Comparison of ENCODE assay signal across 10 cellular contexts in genomic region chr2:53740170-53740569, GRCh38. TPM values are rescaled to one million over a fixed set of nuclear protein-coding genes. Genes with fewer than 3 reads are reported as not detected.
DNase-seq lines count a peak whose midpoint lies in the region; ATAC-seq, FAIRE-seq and TF ChIP-seq lines count a peak whose summit lies in the region.
"Had no signal": no experiment of that assay in that cellular context is flagged by ENCODE, and none has a peak within 500 bp of the region (broad histone marks: within the 10 kb centered on the region; RNA-seq: fewer than 3 reads in every experiment).

No MANE protein-coding gene starts in this region.

- H3K4me1 ChIP-seq in heart left ventricle = peaks cover 0 to 17% (median 0%) of the 10 kb centered on the region in 12 donors

- ATAC-seq in heart left ventricle (no peak), left ventricle myocardium superior (no peak), GM19328 (IDR thresholded peaks at IDR 0.05; ENCODE audit: unreplicated experiment) (no peak)

- peak in 9 of 12 donors; percentile 22 to 49 (median 38) for TF ChIP-seq CTCF in heart left ventricle (IDR thresholded peaks at IDR 0.05)

- no peaks in the 10 kb centered on the region for H3K9me3 Mint-ChIP-seq in activated T-cell treated with anti-CD3 and anti-CD28 coated beads, Interleukin-2, amount 50 U/mL, for 24 hours

- H3K4me3 ChIP-seq in heart left ventricle = no peak overlapping the region
- H3K4me3 ChIP-seq: SJSA1 had no signal

- no peak overlapping the region for H3K4me3 Mint-ChIP-seq in activated T-cell treated with anti-CD3 and anti-CD28 coated beads, Interleukin-2, amount 50 U/mL, for 24 hours

- H3K27ac ChIP-seq in heart left ventricle = no peak overlapping the region
- H3K27ac ChIP-seq: SJSA1 had no signal

- intact Hi-C loops in heart left ventricle (cut with DNase I) = no loop called here
- intact Hi-C loops in left ventricle myocardium superior (cut with micrococcal nuclease) = no loop called here

- H3K36me3 Mint-ChIP-seq in activated T-cell treated with anti-CD3 and anti-CD28 coated beads, Interleukin-2, amount 50 U/mL, for 24 hours (ENCODE audit: low read depth) = peaks cover 39% of the 10 kb centered on the region

- no peak overlapping the region for H3K27ac Mint-ChIP-seq in activated T-cell treated with anti-CD3 and anti-CD28 coated beads, Interleukin-2, amount 50 U/mL, for 24 hours

- peaks cover 11% of the 10 kb centered on the region for H3K4me1 Mint-ChIP-seq in activated T-cell treated with anti-CD3 and anti-CD28 coated beads, Interleukin-2, amount 50 U/mL, for 24 hours (ENCODE audit: low read depth)

- H3K9me3 ChIP-seq in heart left ventricle = no peaks in the 10 kb centered on the region
- H3K9me3 ChIP-seq: SJSA1 had no signal

- H3K27me3 ChIP-seq in heart left ventricle = no peaks in the 10 kb centered on the region
- H3K27me3 ChIP-seq: SJSA1 had no signal

- DNase-seq in heart left ventricle (no peak), left ventricle myocardium superior (no peak), OCI-M1 (lab: John Stamatoyannopoulos, UW) (peak; percentile 56), fibroblast of gingiva (ENCODE audit: low read depth) (peak; percentile 55), urothelium cell line (ENCODE audit: low spot score) (peak; percentile 12)
- no peak for DNase-seq in activated T-cell treated with anti-CD3 and anti-CD28 coated beads, Interleukin-2, amount 50 U/mL, for 24 hours
- no peak for DNase-seq in activated CD8-positive, alpha-beta memory T cell treated with anti-CD3 and anti-CD28 coated beads, Interleukin-2, amount 50 U/mL, for 4 hours

- no peak for FAIRE-seq in urothelium cell line (lab: Jason Lieb, UNC)
- FAIRE-seq: keratinocyte had no signal

- no peaks in the 10 kb centered on the region for H3K27me3 Mint-ChIP-seq in activated T-cell treated with anti-CD3 and anti-CD28 coated beads, Interleukin-2, amount 50 U/mL, for 24 hours

- no peak for TF ChIP-seq POLR2A in heart left ventricle (IDR thresholded peaks at IDR 0.05)

- peaks cover 0 to 2% (median 0%) of the 10 kb centered on the region in 9 donors for H3K36me3 ChIP-seq in heart left ventricle

RNA-seq across cellular contexts. Expression of gene CHAC2, which starts 27.4 kb away (rescaled TPM):
- 1 to 10 TPM; 1.4 to 6.0 (median 2.9) TPM for total RNA-seq in heart left ventricle
- 10 to 100 TPM in 1 of 2 donors, 1 to 10 TPM in 1; 4.2 to 10.1 TPM for polyA plus RNA-seq in heart left ventricle
- 6.0 TPM for total RNA-seq in left ventricle myocardium superior

RNA-seq across cellular contexts. Expression of gene ASB3, which starts 46.6 kb away (rescaled TPM):
- total RNA-seq in heart left ventricle (10 to 100 TPM in 5 of 9 donors, 1 to 10 TPM in 4; 7.0 to 18.0 (median 11.6) TPM), left ventricle myocardium superior (11.7 TPM)
- 1 to 10 TPM; 4.2 to 6.7 TPM for polyA plus RNA-seq in heart left ventricle

RNA-seq across cellular contexts. Expression of gene ERLEC1, which starts 46.7 kb away (rescaled TPM):
- total RNA-seq in heart left ventricle = 10 to 100 TPM; 32.3 to 49.8 (median 42.7) TPM
- 10 to 100 TPM; 14.6 to 63.6 TPM for polyA plus RNA-seq in heart left ventricle
- total RNA-seq in left ventricle myocardium superior = 35.5 TPM

Comparison
In these comparisons a context has a peak if more than half of its experiments do, and no peak if none do; other contexts are left out.
1. DNase-seq: peak in OCI-M1 (single experiment), fibroblast of gingiva (single experiment) and urothelium cell line (single experiment); none in heart left ventricle (0 of 5), left ventricle myocardium superior (single experiment), activated T-cell treated with anti-CD3 and anti-CD28 coated beads, Interleukin-2, amount 50 U/mL, for 24 hours (single experiment) and activated CD8-positive, alpha-beta memory T cell treated with anti-CD3 and anti-CD28 coated beads, Interleukin-2, amount 50 U/mL, for 4 hours (single experiment).